In the genomic region with DNA sequence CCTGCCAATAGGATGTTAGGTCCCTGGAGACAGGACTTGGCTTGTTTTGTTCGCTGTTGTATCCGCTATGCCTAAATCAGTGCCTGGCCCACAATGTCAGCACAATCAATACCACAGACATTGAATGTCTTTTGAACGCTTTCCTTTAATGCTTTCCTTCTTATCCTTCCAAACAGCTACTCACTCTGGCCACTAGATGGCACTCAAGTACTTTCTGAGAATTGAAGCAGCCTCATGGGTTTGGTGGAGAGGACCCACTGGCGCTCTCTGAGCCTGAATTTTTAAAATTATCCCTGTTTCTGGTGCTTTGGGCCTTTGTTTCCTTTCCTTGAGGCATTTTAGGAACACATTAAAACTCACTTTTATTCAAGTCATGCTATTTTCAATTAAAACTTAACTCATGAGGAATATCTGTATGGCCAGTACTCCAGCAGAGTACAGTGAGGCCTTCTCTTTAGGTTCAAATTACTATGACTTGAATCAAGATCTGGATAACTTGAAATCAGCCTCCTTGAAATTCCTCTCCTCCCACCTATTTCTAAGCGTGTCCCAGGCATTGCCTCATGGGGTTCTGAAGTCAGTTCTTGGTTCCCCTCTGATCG, we compare ENCODE assay signal across 8 cellular contexts. TPM values are rescaled to one million over a fixed set of nuclear protein-coding genes. Genes with fewer than 3 reads are reported as not detected.
DNase-seq lines count a peak whose midpoint lies in the region; ATAC-seq, FAIRE-seq and TF ChIP-seq lines count a peak whose summit lies in the region.

No MANE protein-coding gene starts in this region.

- H3K9me3 ChIP-seq in thyroid gland: no peaks in the 10 kb centered on the region

- no peak overlapping the region for H3K27ac ChIP-seq in thyroid gland

- no peak overlapping the region for H3K4me3 ChIP-seq in thyroid gland (replicated peaks in 1 of 3)

- no peaks in the 10 kb centered on the region for H3K36me3 ChIP-seq in thyroid gland

- intact Hi-C loops in thyroid gland (cut with DNase I): loop anchor here (2.0 kb wide), 1 partner anchor 835 kb away; no protein-coding TSS in a partner anchor

- no peak overlapping the region for H3K4me3 Mint-ChIP-seq in chondrocyte (ENCODE audit: unreplicated experiment)

- peak; percentile 98 for TF ChIP-seq CTCF in chondrocyte (IDR thresholded peaks at IDR 0.05)
- peak; percentile 56 to 90 (median 87) for TF ChIP-seq CTCF in thyroid gland (IDR thresholded peaks at IDR 0.05)

- no peak overlapping the region for H3K27ac Mint-ChIP-seq in chondrocyte (ENCODE audit: unreplicated experiment)

- no peaks in the 10 kb centered on the region for H3K9me3 Mint-ChIP-seq in chondrocyte (ENCODE audit: low read depth)

- H3K4me1 Mint-ChIP-seq in chondrocyte (ENCODE audit: low read depth): peaks cover 24% of the 10 kb centered on the region

- DNase-seq in GM04504 (ENCODE audit: low read depth) (peak; percentile 44), NCI-H1694 treated with DMSO at 0.1 percent for 48 hours (lab: John Stamatoyannopoulos, UW) (peak; percentile 75), T-helper 22 cell (ENCODE audit: low read depth) (peak; percentile 18), chondrocyte (ENCODE audit: low spot score) (no peak), medulla oblongata (ENCODE audit: extremely low spot score) (peak; percentile 98), thyroid gland (peak; percentile 25 to 34)

- H3K4me1 ChIP-seq in thyroid gland: peaks cover 15 to 29% of the 10 kb centered on the region in 2 donors

- no peak for ATAC-seq in GM21825 (IDR thresholded peaks at IDR 0.05; ENCODE audit: unreplicated experiment)

- peaks cover 2% of the 10 kb centered on the region for H3K27me3 Mint-ChIP-seq in chondrocyte (ENCODE audit: low read depth)

- H3K36me3 Mint-ChIP-seq in chondrocyte (ENCODE audit: low read depth): no peaks in the 10 kb centered on the region

- H3K27me3 ChIP-seq in thyroid gland: no peaks in the 10 kb centered on the region

- no peak for TF ChIP-seq POLR2A in thyroid gland (IDR thresholded peaks at IDR 0.05)

- peak; percentile 89 for FAIRE-seq in A204.1 (lab: Jason Lieb, UNC)

- 27 to 30% methylated on average over 6 of the region's 6 CpGs for WGBS in thyroid gland, 2 donors

RNA-seq across cellular contexts. Expression of gene NLRP1, which starts 3.2 kb away (rescaled TPM):
- total RNA-seq in chondrocyte (24.7 to 37.2 TPM (median 24.8 TPM) in 3 replicates), thyroid gland (10 to 100 TPM; 28.4 to 36.7 (median 31.8) TPM)
